ENCODE assay signal across 24 cellular contexts in the genomic region with DNA sequence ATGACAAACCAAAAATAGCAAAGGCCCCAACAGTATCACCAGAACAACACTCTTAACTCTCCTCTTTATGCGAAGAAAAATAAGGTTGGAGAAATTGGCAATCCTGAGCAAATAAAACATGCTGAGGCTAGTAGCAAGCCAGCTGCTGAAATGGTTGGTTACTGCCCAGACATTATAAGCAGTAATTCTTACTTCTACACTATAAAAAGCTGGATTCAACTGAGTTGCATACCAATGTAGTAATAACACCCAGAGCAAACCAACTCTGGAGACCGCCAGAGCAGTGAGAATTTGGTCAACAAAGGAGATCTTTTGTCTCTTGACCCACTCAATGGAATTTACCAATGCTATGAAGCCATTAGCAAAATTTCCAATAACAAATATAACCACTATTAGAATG. TPM values are rescaled to one million over a fixed set of nuclear protein-coding genes. Genes with fewer than 3 reads are reported as not detected.
"Had no signal": no experiment of that assay in that cellular context is flagged by ENCODE, and none has a peak within 500 bp of the region (broad histone marks: within the 10 kb centered on the region; RNA-seq: fewer than 3 reads in every experiment).

No MANE protein-coding gene starts in this region.

- H3K4me3 ChIP-seq: left lung, pancreas, sigmoid colon, spleen, transverse colon, vagina had no signal

- DNase-seq: activated CD4-positive, alpha-beta T cell treated with anti-CD3 and anti-CD28 coated beads, Interleukin-2, amount 50 U/mL, for 1 hour; activated CD8-positive, alpha-beta memory T cell treated with anti-CD3 and anti-CD28 coated beads, Interleukin-2, amount 50 U/mL, for 4 hours; activated effector memory CD4-positive, alpha-beta T cell treated with anti-CD3 and anti-CD28 coated beads, Interleukin-2, amount 50 U/mL, for 16 hours; activated naive CD4-positive, alpha-beta T cell treated with anti-CD3 and anti-CD28 coated beads, Interleukin-2, amount 50 U/mL, for 16 hours; activated T-cell treated with anti-CD3 and anti-CD28 coated beads, Interleukin-2, amount 50 U/mL, for 48 hours; aorta; effector memory CD4-positive, alpha-beta T cell; left lung; naive thymus-derived CD8-positive, alpha-beta T cell; pancreas; sigmoid colon; SK-N-SH; spleen; stimulated activated CD4-positive, alpha-beta T cell treated with anti-CD3 and anti-CD28 coated beads, Interleukin-4, amount 100 ng/mL, for 4 hours; T-helper 9 cell; transverse colon had no signal

- H3K27ac Mint-ChIP-seq: dendritic cell treated with granulocyte-macrophage colony-stimulating factor and Interleukin-4, amounts not matched to agents 40 ng/mL and 50 ng/mL, for 4 days; stimulated activated memory B cell treated with anti-CD40 and anti-IgM and Interleukin-4, amounts not matched to agents 10 μg/mL and 1 μg/mL and 100 μg/mL, for 72 hours had no signal

- H3K4me1 ChIP-seq: left lung, pancreas, spleen, transverse colon had no signal

- H3K36me3 ChIP-seq: pancreas, sigmoid colon, transverse colon, vagina had no signal

- H3K4me3 Mint-ChIP-seq: dendritic cell treated with granulocyte-macrophage colony-stimulating factor and Interleukin-4, amounts not matched to agents 40 ng/mL and 50 ng/mL, for 4 days; naive thymus-derived CD8-positive, alpha-beta T cell; stimulated activated memory B cell treated with anti-CD40 and anti-IgM and Interleukin-4, amounts not matched to agents 10 μg/mL and 1 μg/mL and 100 μg/mL, for 72 hours had no signal

- H3K27me3 Mint-ChIP-seq: dendritic cell treated with granulocyte-macrophage colony-stimulating factor and Interleukin-4, amounts not matched to agents 40 ng/mL and 50 ng/mL, for 4 days; naive thymus-derived CD8-positive, alpha-beta T cell; stimulated activated memory B cell treated with anti-CD40 and anti-IgM and Interleukin-4, amounts not matched to agents 10 μg/mL and 1 μg/mL and 100 μg/mL, for 72 hours had no signal

- H3K27ac ChIP-seq: left lung, pancreas, sigmoid colon, spleen, transverse colon, vagina had no signal

- H3K27me3 ChIP-seq: left lung, pancreas, sigmoid colon, spleen, transverse colon, vagina had no signal

- H3K9me3 ChIP-seq: left lung, pancreas, sigmoid colon, SK-N-SH, spleen, transverse colon, vagina had no signal

RNA-seq across cellular contexts. Expression of a gene that starts 41.7 kb away (rescaled TPM):
- total RNA-seq: kidney epithelial cell had no signal

RNA-seq across cellular contexts. Expression of a gene that starts 52.9 kb away (rescaled TPM):
- total RNA-seq: aorta; chondrocyte; kidney epithelial cell; left lung; lung microvascular endothelial cell; mucosa of gallbladder; naive thymus-derived CD8-positive, alpha-beta T cell; pancreas; sigmoid colon; spleen; subcutaneous adipose tissue; transverse colon; vagina had no signal
